Comparison of ENCODE assay signal across 18 cellular contexts in the genomic region with DNA sequence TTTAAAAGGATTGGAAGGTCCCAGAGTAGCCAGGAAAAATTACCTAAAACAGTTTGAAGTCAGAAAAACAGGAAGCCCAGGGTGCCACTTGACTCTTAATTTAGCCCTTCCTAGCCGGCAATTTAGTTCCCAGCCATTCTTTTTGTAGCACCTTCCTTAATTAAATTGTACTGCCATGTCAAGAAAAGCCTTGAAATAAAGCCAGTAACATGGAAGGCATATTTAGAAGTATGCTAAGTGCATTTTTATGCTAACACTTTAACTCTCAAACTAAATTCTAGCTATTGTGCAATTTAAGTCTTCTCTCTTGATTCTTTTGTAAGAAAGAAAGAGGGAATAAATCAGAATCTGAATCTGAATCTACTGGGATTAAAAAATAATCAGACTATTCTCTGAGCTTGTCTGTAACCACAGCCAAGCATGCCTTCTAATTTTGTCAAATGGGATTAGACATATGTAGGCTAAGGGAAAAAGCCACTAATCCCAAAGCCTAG.
"Had no signal": no experiment of that assay in that cellular context is flagged by ENCODE, and none has a peak within 500 bp of the region (broad histone marks: within the 10 kb centered on the region; RNA-seq: fewer than 3 reads in every experiment).

No MANE protein-coding gene starts in this region.

- H3K27me3 ChIP-seq: cardiac muscle cell, foreskin keratinocyte, heart left ventricle, tibial nerve had no signal

- H3K4me3 ChIP-seq: cardiac muscle cell, heart left ventricle, tibial nerve had no signal

- H3K4me1 ChIP-seq: tibial nerve had no signal

- FAIRE-seq: astrocyte, colon, endothelial cell of umbilical vein, keratinocyte had no signal

- ATAC-seq: activated CD8-positive, alpha-beta T cell treated with anti-CD3 and anti-CD28 coated beads for 36 hours; activated T-cell treated with anti-CD3 and anti-CD28 coated beads, Interleukin-2, amount 50 U/mL, for 72 hours; foreskin keratinocyte; heart left ventricle; left ventricle myocardium superior; stimulated activated naive CD8-positive, alpha-beta T cell treated with anti-CD3 and anti-CD28 coated beads, Interleukin-15, amount 100 ng/mL, for 72 hours had no signal

- H3K9me3 ChIP-seq: heart left ventricle, tibial nerve had no signal

- H3K36me3 ChIP-seq: cardiac muscle cell, heart left ventricle, tibial nerve had no signal

- DNase-seq: activated CD4-positive, alpha-beta T cell treated with anti-CD3 and anti-CD28 coated beads for 4 hours; activated CD8-positive, alpha-beta memory T cell treated with anti-CD3 and anti-CD28 coated beads, Interleukin-2, amount 50 U/mL, for 4 hours; activated CD8-positive, alpha-beta T cell treated with anti-CD3 and anti-CD28 coated beads for 36 hours; activated T-cell treated with anti-CD3 and anti-CD28 coated beads, Interleukin-2, amount 50 U/mL, for 72 hours; foreskin keratinocyte; heart left ventricle; left ventricle myocardium superior; stimulated activated CD4-positive, alpha-beta T cell treated with anti-CD3 and anti-CD28 coated beads, Interleukin-15, amount 100 ng/mL, for 24 hours; stimulated activated CD4-positive, alpha-beta T cell treated with anti-CD3 and anti-CD28 coated beads, Interleukin-4, amount 100 ng/mL, for 24 hours; stimulated activated naive CD8-positive, alpha-beta T cell treated with anti-CD3 and anti-CD28 coated beads, Interleukin-15, amount 100 ng/mL, for 72 hours; T1000 had no signal

- H3K27ac ChIP-seq: cardiac muscle cell, foreskin keratinocyte, heart left ventricle, tibial nerve, VCaP had no signal
